19 cellular contexts compared by ENCODE assay signal in the genomic region with DNA sequence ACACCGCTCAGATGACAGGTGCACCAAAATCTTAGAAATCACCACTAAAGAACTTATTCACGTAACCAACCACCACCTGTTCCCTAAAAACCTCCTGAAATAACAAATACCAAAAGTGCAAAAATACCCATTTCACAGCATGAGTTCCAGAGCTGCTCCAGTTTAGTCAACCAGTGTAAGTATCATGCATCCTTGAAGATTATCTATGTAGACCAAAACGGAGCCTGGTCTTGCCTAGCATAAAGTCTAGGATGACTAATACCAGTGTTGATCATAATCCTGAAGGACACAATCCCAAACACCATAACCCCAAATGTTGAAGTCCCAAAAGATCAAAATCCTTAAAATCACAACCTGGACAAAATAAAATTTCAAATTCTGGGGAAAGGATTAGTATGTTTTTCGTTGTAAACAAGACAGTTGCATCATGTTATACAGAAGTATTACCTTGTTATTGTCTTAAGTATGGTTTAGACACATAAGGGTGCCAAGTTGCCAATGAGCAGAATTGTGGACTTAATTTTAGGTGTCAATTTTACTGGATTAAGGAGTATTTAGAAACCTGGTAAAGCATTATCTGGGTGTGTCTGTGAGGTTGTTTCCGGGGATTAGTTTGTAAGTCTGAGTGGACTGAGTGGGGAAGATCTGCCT. TPM values are rescaled to one million over a fixed set of nuclear protein-coding genes. Genes with fewer than 3 reads are reported as not detected.
DNase-seq lines count a peak whose midpoint lies in the region; ATAC-seq and TF ChIP-seq lines count a peak whose summit lies in the region.
"Had no signal": no experiment of that assay in that cellular context is flagged by ENCODE, and none has a peak within 500 bp of the region (broad histone marks: within the 10 kb centered on the region; RNA-seq: fewer than 3 reads in every experiment).

No MANE protein-coding gene starts in this region.

- no peak overlapping the region for H3K4me3 ChIP-seq in lower lobe of right lung
- H3K4me3 ChIP-seq: GM12878, Peyer's patch, SJSA1 had no signal

- H3K27ac Mint-ChIP-seq in T-helper 1 cell treated with Interleukin-12 subunit alpha and Interleukin-12 subunit beta and Interleukin-4 antibody, amounts not matched to agents 30 μg/mL and 1 μg/mL, for 36 hours = peak overlapping the region; percentile 53
- H3K27ac Mint-ChIP-seq in activated naive CD8-positive, alpha-beta T cell treated with anti-CD3 and anti-CD28 coated beads, Interleukin-2, amount 50 U/mL, for 24 hours = peak overlapping the region; percentile 6
- H3K27ac Mint-ChIP-seq: CD4-positive, alpha-beta T cell had no signal

- H3K4me1 ChIP-seq in lower lobe of right lung = no peaks in the 10 kb centered on the region
- H3K4me1 ChIP-seq: Peyer's patch, SJSA1 had no signal

- H3K27me3 ChIP-seq in lower lobe of right lung (ENCODE audit: low read depth) = no peaks in the 10 kb centered on the region
- H3K27me3 ChIP-seq: Peyer's patch, SJSA1 had no signal

- H3K27ac ChIP-seq in 22Rv1 = 0 out of 2 replicates have a peak overlapping the region, but pooled peaks have one; percentile 18
- H3K27ac ChIP-seq in lower lobe of right lung = no peak overlapping the region
- H3K27ac ChIP-seq: Peyer's patch, SJSA1 had no signal

- ATAC-seq in activated naive CD8-positive, alpha-beta T cell treated with anti-CD3 and anti-CD28 coated beads, Interleukin-2, amount 50 U/mL, for 24 hours = no peak
- ATAC-seq in HG03045 (IDR thresholded peaks at IDR 0.05; ENCODE audit: unreplicated experiment) (no peak), lower lobe of right lung (no peak)
- ATAC-seq: GM12878 had no signal

- H3K9me3 Mint-ChIP-seq in T-helper 1 cell treated with Interleukin-12 subunit alpha and Interleukin-12 subunit beta and Interleukin-4 antibody, amounts not matched to agents 30 μg/mL and 1 μg/mL, for 36 hours = no peaks in the 10 kb centered on the region
- no peaks in the 10 kb centered on the region for H3K9me3 Mint-ChIP-seq in activated naive CD8-positive, alpha-beta T cell treated with anti-CD3 and anti-CD28 coated beads, Interleukin-2, amount 50 U/mL, for 24 hours
- H3K9me3 Mint-ChIP-seq: CD4-positive, alpha-beta T cell had no signal

- H3K9me3 ChIP-seq in lower lobe of right lung = no peaks in the 10 kb centered on the region
- H3K9me3 ChIP-seq: Peyer's patch, SJSA1 had no signal

- peaks cover 5% of the 10 kb centered on the region for H3K4me1 Mint-ChIP-seq in T-helper 1 cell treated with Interleukin-12 subunit alpha and Interleukin-12 subunit beta and Interleukin-4 antibody, amounts not matched to agents 30 μg/mL and 1 μg/mL, for 36 hours (ENCODE audit: low read depth)
- H3K4me1 Mint-ChIP-seq in activated naive CD8-positive, alpha-beta T cell treated with anti-CD3 and anti-CD28 coated beads, Interleukin-2, amount 50 U/mL, for 24 hours = no peaks in the 10 kb centered on the region

- TF ChIP-seq CTCF in 22Rv1 (IDR thresholded peaks at IDR 0.05) = no peak
- no peak for TF ChIP-seq CTCF in lower lobe of right lung (IDR thresholded peaks at IDR 0.05)

- intact Hi-C loops in lower lobe of right lung (cut with DNase I) = no loop called here

- no peak for DNase-seq in T-helper 1 cell
- DNase-seq in activated naive CD8-positive, alpha-beta T cell treated with anti-CD3 and anti-CD28 coated beads, Interleukin-2, amount 50 U/mL, for 24 hours = no peak
- no peak for DNase-seq in lower lobe of right lung
- DNase-seq in NOMO-1 (lab: John Stamatoyannopoulos, UW; ENCODE audit: unreplicated experiment in 2 of 2) = no peak
- DNase-seq: CD4-positive, alpha-beta T cell; DMS153; EL; KG1; NCI-H1105 treated with DMSO at 0.1 percent for 48 hours; NCI-H1694; NCI-H510A; NCI-H748 treated with DMSO at 0.1 percent for 48 hours; Peyer's patch had no signal

- H3K36me3 Mint-ChIP-seq in T-helper 1 cell treated with Interleukin-12 subunit alpha and Interleukin-12 subunit beta and Interleukin-4 antibody, amounts not matched to agents 30 μg/mL and 1 μg/mL, for 36 hours (ENCODE audit: low read depth) = peaks cover 49% of the 10 kb centered on the region
- H3K36me3 Mint-ChIP-seq in activated naive CD8-positive, alpha-beta T cell treated with anti-CD3 and anti-CD28 coated beads, Interleukin-2, amount 50 U/mL, for 24 hours (ENCODE audit: low read depth) = peaks cover 55% of the 10 kb centered on the region

- no peak overlapping the region for H3K4me3 Mint-ChIP-seq in T-helper 1 cell treated with Interleukin-12 subunit alpha and Interleukin-12 subunit beta and Interleukin-4 antibody, amounts not matched to agents 30 μg/mL and 1 μg/mL, for 36 hours
- H3K4me3 Mint-ChIP-seq in activated naive CD8-positive, alpha-beta T cell treated with anti-CD3 and anti-CD28 coated beads, Interleukin-2, amount 50 U/mL, for 24 hours = no peak overlapping the region
- H3K4me3 Mint-ChIP-seq: CD4-positive, alpha-beta T cell had no signal

- peaks cover 93% of the 10 kb centered on the region for H3K36me3 ChIP-seq in lower lobe of right lung

- H3K27me3 Mint-ChIP-seq in T-helper 1 cell treated with Interleukin-12 subunit alpha and Interleukin-12 subunit beta and Interleukin-4 antibody, amounts not matched to agents 30 μg/mL and 1 μg/mL, for 36 hours (ENCODE audit: low read depth) = no peaks in the 10 kb centered on the region
- H3K27me3 Mint-ChIP-seq in activated naive CD8-positive, alpha-beta T cell treated with anti-CD3 and anti-CD28 coated beads, Interleukin-2, amount 50 U/mL, for 24 hours = no peaks in the 10 kb centered on the region
- H3K27me3 Mint-ChIP-seq: CD4-positive, alpha-beta T cell had no signal

TF ChIP-seq in PFSK-1, 5 proteins besides CTCF, POLR2A, EP300 and RAD21:
- no peak for TF ChIP-seq SIN3A (IDR thresholded peaks at IDR 0.05; ENCODE audit: borderline replicate concordance, insufficient read depth, low read length)
- TF ChIP-seq FOXP2 (optimal IDR thresholded peaks at IDR 0.05; ENCODE audit: borderline replicate concordance, extremely low read depth, extremely low read length, insufficient read depth) = no peak
- TF ChIP-seq REST (IDR thresholded peaks at IDR 0.05; ENCODE audit: insufficient read depth in 1 of 2, low read depth in 2 of 2, low read length in 2 of 2) = no peak
- no peak for TF ChIP-seq TAF1 (IDR thresholded peaks at IDR 0.05; ENCODE audit: borderline replicate concordance, insufficient read depth, low read length)
- TF ChIP-seq POLR2AphosphoS5 (IDR thresholded peaks at IDR 0.05; ENCODE audit: low read depth, low read length) = 0 out of 2 replicates have a peak, but pooled peaks have one; percentile 37

RNA-seq across cellular contexts. Expression of gene VCP, which starts 18.1 kb away (rescaled TPM):
- polyA plus RNA-seq in PFSK-1 (2012; ENCODE audit: insufficient read length, low read depth) = 153 TPM
- 175 TPM for total RNA-seq in lower lobe of right lung

RNA-seq across cellular contexts. Expression of gene FANCG, which starts 25.4 kb away (rescaled TPM):
- polyA plus RNA-seq in PFSK-1 (2012; ENCODE audit: insufficient read length, low read depth) = 19.2 TPM
- 13.9 TPM for total RNA-seq in lower lobe of right lung

RNA-seq across cellular contexts. Expression of gene PIGO, which starts 42.1 kb away (rescaled TPM):
- polyA plus RNA-seq in PFSK-1 (2012; ENCODE audit: insufficient read length, low read depth) = 28.5 TPM
- 25.1 TPM for total RNA-seq in lower lobe of right lung

RNA-seq across cellular contexts. Expression of gene STOML2, which starts 48.6 kb away (rescaled TPM):
- polyA plus RNA-seq in PFSK-1 (2012; ENCODE audit: insufficient read length, low read depth) = 307 TPM
- total RNA-seq in lower lobe of right lung = 59.0 TPM
